1 cellular context compared by ENCODE assay signal in the genomic region with DNA sequence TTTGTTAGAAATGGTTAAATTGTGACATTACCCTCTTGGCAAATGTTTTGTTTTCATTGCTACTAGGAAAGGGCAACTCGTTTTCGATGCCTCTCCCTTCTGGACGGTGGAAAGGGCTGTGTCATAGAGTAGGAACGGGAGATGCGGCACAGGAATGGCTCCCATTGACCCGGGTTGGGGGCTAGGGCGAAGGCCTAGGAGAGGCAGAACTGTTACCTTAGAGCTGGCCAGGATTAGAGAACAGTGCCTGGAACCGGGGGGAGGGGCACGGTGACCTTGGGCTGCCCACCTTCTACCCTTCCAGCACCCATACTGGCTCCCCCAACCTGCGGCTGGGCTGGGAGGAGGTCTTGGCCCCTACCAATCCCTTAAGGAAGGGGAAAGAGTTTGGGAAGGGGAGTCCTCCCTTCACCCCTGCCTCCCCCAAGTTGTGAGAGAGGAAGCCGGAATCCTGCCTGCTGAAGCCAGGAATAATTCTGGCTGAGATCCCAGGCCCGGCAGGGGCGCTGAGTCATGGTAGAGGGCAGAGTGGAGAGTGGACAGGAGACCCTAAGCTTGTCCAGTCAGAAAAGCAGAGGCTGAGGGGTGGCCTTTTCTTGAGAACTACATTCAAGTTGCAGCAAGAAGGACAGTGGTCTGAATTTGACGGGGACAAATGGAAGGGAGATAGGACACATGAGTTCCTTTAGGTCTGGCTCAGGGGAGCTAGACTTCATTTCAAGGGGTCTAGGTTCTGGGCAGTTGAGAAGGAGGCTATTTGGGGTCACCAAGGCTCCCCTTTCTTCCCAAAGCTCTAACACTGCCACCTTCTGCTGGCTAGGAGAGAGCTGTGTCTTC.
TF ChIP-seq lines count a peak whose summit lies in the region.

No MANE protein-coding gene starts in this region.

TF ChIP-seq in K562, 482 proteins besides CTCF, POLR2A, EP300 and RAD21 (continued from another document and continues in another):
- TF ChIP-seq FOXP1 (CRISPR knock-in tag; IDR thresholded peaks at IDR 0.05) (no peak), MTA3 (IDR thresholded peaks at IDR 0.05; ENCODE audit: borderline replicate concordance) (peak; percentile 87), UBTF (IDR thresholded peaks at IDR 0.05; ENCODE audit: borderline replicate concordance in 1 of 2, low read depth in 2 of 2, low read length in 2 of 2) (0 out of 4 replicates have a peak, but pooled peaks of 1 of the 2 experiments have one; percentile 15), SMARCE1 (IDR thresholded peaks at IDR 0.05) (peak; percentile 88), DMBX1 (CRISPR knock-in tag; IDR thresholded peaks at IDR 0.05; ENCODE audit: borderline replicate concordance) (peak; percentile 61; the same call in 1 of the 2 replicates), ZNF41 (CRISPR knock-in tag; conservative IDR thresholded peaks at IDR 0.05) (no peak), SMAD3 (CRISPR knock-in tag; conservative IDR thresholded peaks at IDR 0.05) (no peak), NCOA4 (IDR thresholded peaks at IDR 0.05; ENCODE audit: partially characterized antibody) (no peak), SMARCA4 (IDR thresholded peaks at IDR 0.05) (peak; percentile 69), RFX1 (IDR thresholded peaks at IDR 0.05) (no peak), NFE2 (IDR thresholded peaks at IDR 0.05; ENCODE audit: low read depth) (peak; percentile 93), ZNF354B (CRISPR knock-in tag; IDR thresholded peaks at IDR 0.05) (no peak), SRF (CRISPR knock-in tag; IDR thresholded peaks at IDR 0.05) (no peak), TGIF2 (CRISPR knock-in tag; IDR thresholded peaks at IDR 0.05) (no peak), ZKSCAN8 (CRISPR knock-in tag; IDR thresholded peaks at IDR 0.05) (no peak), BRD4 (IDR thresholded peaks at IDR 0.05) (0 out of 2 replicates have a peak, but pooled peaks have one; percentile 17), BCOR (IDR thresholded peaks at IDR 0.05) (no peak), ZBTB1 (CRISPR knock-in tag; IDR thresholded peaks at IDR 0.05; ENCODE audit: borderline replicate concordance, low read depth) (no peak), U2AF1 (optimal IDR thresholded peaks at IDR 0.05; ENCODE audit: low read depth, low read length) (no peak), ARID1B (IDR thresholded peaks at IDR 0.05) (peak; percentile 74), FOXJ2 (tag; IDR thresholded peaks at IDR 0.05) (peak; percentile 45; the same call in 1 of the 2 replicates), ZNF318 (IDR thresholded peaks at IDR 0.05; ENCODE audit: borderline replicate concordance in 1 of 2, low read depth in 1 of 2) (no peak)
- TF ChIP-seq, protein P1, sequence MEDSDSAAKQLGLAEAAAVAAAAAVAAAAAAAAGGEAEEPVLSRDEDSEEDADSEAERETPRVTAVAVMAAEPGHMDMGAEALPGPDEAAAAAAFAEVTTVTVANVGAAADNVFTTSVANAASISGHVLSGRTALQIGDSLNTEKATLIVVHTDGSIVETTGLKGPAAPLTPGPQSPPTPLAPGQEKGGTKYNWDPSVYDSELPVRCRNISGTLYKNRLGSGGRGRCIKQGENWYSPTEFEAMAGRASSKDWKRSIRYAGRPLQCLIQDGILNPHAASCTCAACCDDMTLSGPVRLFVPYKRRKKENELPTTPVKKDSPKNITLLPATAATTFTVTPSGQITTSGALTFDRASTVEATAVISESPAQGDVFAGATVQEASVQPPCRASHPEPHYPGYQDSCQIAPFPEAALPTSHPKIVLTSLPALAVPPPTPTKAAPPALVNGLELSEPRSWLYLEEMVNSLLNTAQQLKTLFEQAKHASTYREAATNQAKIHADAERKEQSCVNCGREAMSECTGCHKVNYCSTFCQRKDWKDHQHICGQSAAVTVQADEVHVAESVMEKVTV (CRISPR knock-in tag; IDR thresholded peaks at IDR 0.05) = no peak
- TF ChIP-seq, protein P2, sequence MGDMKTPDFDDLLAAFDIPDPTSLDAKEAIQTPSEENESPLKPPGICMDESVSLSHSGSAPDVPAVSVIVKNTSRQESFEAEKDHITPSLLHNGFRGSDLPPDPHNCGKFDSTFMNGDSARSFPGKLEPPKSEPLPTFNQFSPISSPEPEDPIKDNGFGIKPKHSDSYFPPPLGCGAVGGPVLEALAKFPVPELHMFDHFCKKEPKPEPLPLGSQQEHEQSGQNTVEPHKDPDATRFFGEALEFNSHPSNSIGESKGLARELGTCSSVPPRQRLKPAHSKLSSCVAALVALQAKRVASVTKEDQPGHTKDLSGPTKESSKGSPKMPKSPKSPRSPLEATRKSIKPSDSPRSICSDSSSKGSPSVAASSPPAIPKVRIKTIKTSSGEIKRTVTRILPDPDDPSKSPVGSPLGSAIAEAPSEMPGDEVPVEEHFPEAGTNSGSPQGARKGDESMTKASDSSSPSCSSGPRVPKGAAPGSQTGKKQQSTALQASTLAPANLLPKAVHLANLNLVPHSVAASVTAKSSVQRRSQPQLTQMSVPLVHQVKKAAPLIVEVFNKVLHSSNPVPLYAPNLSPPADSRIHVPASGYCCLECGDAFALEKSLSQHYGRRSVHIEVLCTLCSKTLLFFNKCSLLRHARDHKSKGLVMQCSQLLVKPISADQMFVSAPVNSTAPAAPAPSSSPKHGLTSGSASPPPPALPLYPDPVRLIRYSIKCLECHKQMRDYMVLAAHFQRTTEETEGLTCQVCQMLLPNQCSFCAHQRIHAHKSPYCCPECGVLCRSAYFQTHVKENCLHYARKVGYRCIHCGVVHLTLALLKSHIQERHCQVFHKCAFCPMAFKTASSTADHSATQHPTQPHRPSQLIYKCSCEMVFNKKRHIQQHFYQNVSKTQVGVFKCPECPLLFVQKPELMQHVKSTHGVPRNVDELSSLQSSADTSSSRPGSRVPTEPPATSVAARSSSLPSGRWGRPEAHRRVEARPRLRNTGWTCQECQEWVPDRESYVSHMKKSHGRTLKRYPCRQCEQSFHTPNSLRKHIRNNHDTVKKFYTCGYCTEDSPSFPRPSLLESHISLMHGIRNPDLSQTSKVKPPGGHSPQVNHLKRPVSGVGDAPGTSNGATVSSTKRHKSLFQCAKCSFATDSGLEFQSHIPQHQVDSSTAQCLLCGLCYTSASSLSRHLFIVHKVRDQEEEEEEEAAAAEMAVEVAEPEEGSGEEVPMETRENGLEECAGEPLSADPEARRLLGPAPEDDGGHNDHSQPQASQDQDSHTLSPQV (IDR thresholded peaks at IDR 0.05) = peak; percentile 86; the same call in 1 of the 2 replicates
- TF ChIP-seq, protein P3, sequence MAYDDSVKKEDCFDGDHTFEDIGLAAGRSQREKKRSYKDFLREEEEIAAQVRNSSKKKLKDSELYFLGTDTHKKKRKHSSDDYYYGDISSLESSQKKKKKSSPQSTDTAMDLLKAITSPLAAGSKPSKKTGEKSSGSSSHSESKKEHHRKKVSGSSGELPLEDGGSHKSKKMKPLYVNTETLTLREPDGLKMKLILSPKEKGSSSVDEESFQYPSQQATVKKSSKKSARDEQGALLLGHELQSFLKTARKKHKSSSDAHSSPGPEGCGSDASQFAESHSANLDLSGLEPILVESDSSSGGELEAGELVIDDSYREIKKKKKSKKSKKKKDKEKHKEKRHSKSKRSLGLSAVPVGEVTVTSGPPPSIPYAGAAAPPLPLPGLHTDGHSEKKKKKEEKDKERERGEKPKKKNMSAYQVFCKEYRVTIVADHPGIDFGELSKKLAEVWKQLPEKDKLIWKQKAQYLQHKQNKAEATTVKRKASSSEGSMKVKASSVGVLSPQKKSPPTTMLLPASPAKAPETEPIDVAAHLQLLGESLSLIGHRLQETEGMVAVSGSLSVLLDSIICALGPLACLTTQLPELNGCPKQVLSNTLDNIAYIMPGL (CRISPR knock-in tag; IDR thresholded peaks at IDR 0.05) = no peak
